ENCODE assay signal across 8 cellular contexts in the genomic region with DNA sequence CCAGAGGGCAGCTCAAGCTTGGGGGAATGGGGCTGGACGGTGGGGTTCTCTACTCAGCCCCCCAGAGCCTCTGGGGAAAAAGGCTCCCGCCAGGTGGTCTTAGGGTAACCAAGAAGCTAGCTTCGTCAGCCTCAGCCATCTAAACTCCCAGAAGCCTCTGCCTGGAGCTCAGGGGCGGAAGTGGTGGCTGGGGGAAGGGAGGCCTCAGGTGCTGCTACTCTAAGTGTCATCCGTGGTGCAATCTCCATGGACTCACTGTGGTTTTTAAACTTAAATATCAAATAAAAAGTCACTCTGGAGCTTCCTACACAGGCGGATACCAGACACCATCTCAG. TPM values are rescaled to one million over a fixed set of nuclear protein-coding genes. Genes with fewer than 3 reads are reported as not detected.
DNase-seq lines count a peak whose midpoint lies in the region; ATAC-seq, FAIRE-seq and TF ChIP-seq lines count a peak whose summit lies in the region.

No MANE protein-coding gene starts in this region.

- H3K27me3 Mint-ChIP-seq in activated CD8-positive, alpha-beta T cell treated with anti-CD3 and anti-CD28 coated beads for 36 hours, result no peaks in the 10 kb centered on the region

- TF ChIP-seq CTCF in activated CD8-positive, alpha-beta T cell treated with anti-CD3 and anti-CD28 coated beads for 36 hours (IDR thresholded peaks at IDR 0.05), result no peak
- no peak for TF ChIP-seq CTCF in D721Med (IDR thresholded peaks at IDR 0.05; ENCODE audit: insufficient read depth, missing control alignments)

- H3K36me3 Mint-ChIP-seq in activated CD8-positive, alpha-beta T cell treated with anti-CD3 and anti-CD28 coated beads for 36 hours (ENCODE audit: low read depth), result peaks cover 40% of the 10 kb centered on the region

- no peak for FAIRE-seq in D721Med (lab: Jason Lieb, UNC)

- CTCF ChIA-PET in activated CD8-positive, alpha-beta T cell treated with anti-CD3 and anti-CD28 coated beads for 36 hours (lab: Charles Lee), result interaction anchor here (0.7 to 1.3 kb wide), 4 partner anchors 10 to 54 kb away, joined by 3 to 5 read pairs (median 4); partner anchors contain the start of gene SPDL1

- intact Hi-C loops in activated CD8-positive, alpha-beta T cell treated with anti-CD3 and anti-CD28 coated beads for 36 hours (cut with micrococcal nuclease), result no loop called here
- intact Hi-C loops in left ventricle myocardium superior (cut with micrococcal nuclease), result no loop called here

- POLR2A ChIA-PET in activated CD8-positive, alpha-beta T cell treated with anti-CD3 and anti-CD28 coated beads for 36 hours (lab: Charles Lee), result interaction anchor here (0.6 to 6.3 kb wide), 8 partner anchors 13 to 168 kb away, joined by 3 to 82 read pairs (median 6); partner anchors contain the start of gene SPDL1

- peak; percentile 55 for ATAC-seq in GM19467 (IDR thresholded peaks at IDR 0.05; ENCODE audit: unreplicated experiment)
- peak; percentile 55 for ATAC-seq in HG03571 (IDR thresholded peaks at IDR 0.05; ENCODE audit: unreplicated experiment)
- peak; percentile 85 for ATAC-seq in activated CD8-positive, alpha-beta T cell treated with anti-CD3 and anti-CD28 coated beads for 36 hours
- peak; percentile 42 for ATAC-seq in left ventricle myocardium superior

- DNase-seq in AML-193 (lab: John Stamatoyannopoulos, UW) (peak; percentile 45 to 75), left ventricle myocardium superior (peak; percentile 35), D721Med (ENCODE audit: insufficient read length, low spot score) (no peak), DMS53 (lab: John Stamatoyannopoulos, UW) (no peak)
- peak; percentile 92 for DNase-seq in activated CD8-positive, alpha-beta T cell treated with anti-CD3 and anti-CD28 coated beads for 36 hours
- DNase-seq in stimulated activated CD8-positive, alpha-beta memory T cell treated with anti-CD3 and anti-CD28 coated beads, Interleukin-4, amount 100 ng/mL, for 24 hours (ENCODE audit: low read depth), result peak; percentile 59

- peaks cover 51% of the 10 kb centered on the region for H3K4me1 Mint-ChIP-seq in activated CD8-positive, alpha-beta T cell treated with anti-CD3 and anti-CD28 coated beads for 36 hours (ENCODE audit: low read depth)

- H3K4me3 Mint-ChIP-seq in activated CD8-positive, alpha-beta T cell treated with anti-CD3 and anti-CD28 coated beads for 36 hours, result peak overlapping the region; percentile 82

- H3K9me3 Mint-ChIP-seq in activated CD8-positive, alpha-beta T cell treated with anti-CD3 and anti-CD28 coated beads for 36 hours, result peaks cover 20% of the 10 kb centered on the region

- peak overlapping the region; percentile 96 for H3K27ac Mint-ChIP-seq in activated CD8-positive, alpha-beta T cell treated with anti-CD3 and anti-CD28 coated beads for 36 hours

RNA-seq across cellular contexts. Expression of gene DOCK2, which starts 0.7 kb away (rescaled TPM):
- 100 to 1,000 TPM; 180 to 181 TPM for total RNA-seq in activated CD8-positive, alpha-beta T cell treated with anti-CD3 and anti-CD28 coated beads for 36 hours
- total RNA-seq in left ventricle myocardium superior, result 7.5 TPM

RNA-seq across cellular contexts. Expression of gene SPDL1, which starts 54.2 kb away (rescaled TPM):
- 10 to 100 TPM; 40.1 to 40.2 TPM for total RNA-seq in activated CD8-positive, alpha-beta T cell treated with anti-CD3 and anti-CD28 coated beads for 36 hours
- total RNA-seq in left ventricle myocardium superior, result 3.5 TPM

Comparison
In these comparisons a context has a peak if more than half of its experiments do, and no peak if none do; other contexts are left out.
1. DNase-seq: peak in AML-193 (2 of 2), activated CD8-positive, alpha-beta T cell treated with anti-CD3 and anti-CD28 coated beads for 36 hours (single experiment), left ventricle myocardium superior (single experiment) and stimulated activated CD8-positive, alpha-beta memory T cell treated with anti-CD3 and anti-CD28 coated beads, Interleukin-4, amount 100 ng/mL, for 24 hours (single experiment); none in D721Med (single experiment) and DMS53 (single experiment).
2. RNA of gene DOCK2, which starts 0.7 kb away (total RNA-seq): 180 to 181 TPM in activated CD8-positive, alpha-beta T cell treated with anti-CD3 and anti-CD28 coated beads for 36 hours; 7.5 TPM in left ventricle myocardium superior (single experiment); every median in the first group is over 10 times any median in the second.
3. Peak in every context shown above with its lines, with median percentiles within 50 percentile points of each other: ATAC-seq.